Comparison of ENCODE assay signal across 8 cellular contexts in genomic region chr12:54390668-54391551, GRCh38.
DNase-seq lines count a peak whose midpoint lies in the region; ATAC-seq and TF ChIP-seq lines count a peak whose summit lies in the region.

No MANE protein-coding gene starts in this region.

- peak overlapping the region; percentile 87 for H3K27ac ChIP-seq in RWPE1

- DNase-seq in ELF-1 (ENCODE audit: low read depth, low spot score) (peak; percentile 84), RWPE1 (ENCODE audit: low spot score) (peak; percentile 86), hypothalamus (lab: John Stamatoyannopoulos, UW) (peak in 32 of 51 donors; percentile 6 to 71 (median 49)), cerebellar nuclear complex (lab: John Stamatoyannopoulos, UW) (no peak)
- DNase-seq in activated naive CD4-positive, alpha-beta T cell treated with anti-CD3 and anti-CD28 coated beads, Interleukin-2, amount 10 ng/mL, durations not matched to agents 7 days and 5 days, result peak; percentile 79
- peak; percentile 28 to 70 (median 44) for DNase-seq in stimulated activated CD4-positive, alpha-beta T cell treated with anti-CD3 and anti-CD28 coated beads, Interleukin-1b, Interleukin-23, amount 100 ng/mL, for 24 hours (ENCODE audit: low read depth in 4 of 4, low spot score in 1 of 4)

- CTCF ChIA-PET in RWPE1 (lab: Yijun Ruan, JAX), result interaction anchor here (0.6 to 2.1 kb wide), 5 partner anchors 21 to 146 kb away, joined by 3 to 7 read pairs (median 3); no protein-coding TSS in a partner anchor
- CTCF ChIA-PET in activated naive CD4-positive, alpha-beta T cell treated with anti-CD3 and anti-CD28 coated beads, Interleukin-2, amount 10 ng/mL, durations not matched to agents 7 days and 5 days (lab: Charles Lee), result interaction anchor here (1.1 to 4.0 kb wide), 4 partner anchors 10 to 47 kb away, joined by 5 to 26 read pairs (median 14); no protein-coding TSS in a partner anchor

- H3K4me3 Mint-ChIP-seq in activated naive CD4-positive, alpha-beta T cell treated with anti-CD3 and anti-CD28 coated beads, Interleukin-2, amount 10 ng/mL, durations not matched to agents 7 days and 5 days, result peak overlapping the region; percentile 68

- H3K9me3 Mint-ChIP-seq in activated naive CD4-positive, alpha-beta T cell treated with anti-CD3 and anti-CD28 coated beads, Interleukin-2, amount 10 ng/mL, durations not matched to agents 7 days and 5 days, result no peaks in the 10 kb centered on the region

- TF ChIP-seq CTCF in RWPE1 (conservative IDR thresholded peaks at IDR 0.05; ENCODE audit: low read depth), result no peak

- H3K36me3 Mint-ChIP-seq in activated naive CD4-positive, alpha-beta T cell treated with anti-CD3 and anti-CD28 coated beads, Interleukin-2, amount 10 ng/mL, durations not matched to agents 7 days and 5 days, result peaks cover 33% of the 10 kb centered on the region

- H3K27me3 Mint-ChIP-seq in activated naive CD4-positive, alpha-beta T cell treated with anti-CD3 and anti-CD28 coated beads, Interleukin-2, amount 10 ng/mL, durations not matched to agents 7 days and 5 days, result peaks cover 8% of the 10 kb centered on the region

- ATAC-seq in HG03175 (IDR thresholded peaks at IDR 0.05; ENCODE audit: unreplicated experiment) (peak; percentile 73), GM21423 (IDR thresholded peaks at IDR 0.05; ENCODE audit: unreplicated experiment) (no peak)

- no peak overlapping the region for H3K27ac Mint-ChIP-seq in activated naive CD4-positive, alpha-beta T cell treated with anti-CD3 and anti-CD28 coated beads, Interleukin-2, amount 10 ng/mL, durations not matched to agents 7 days and 5 days

- POLR2A ChIA-PET in RWPE1 (lab: Yijun Ruan, JAX; ENCODE audit: low non-redundant PET), result no interaction called here

- peaks cover 35% of the 10 kb centered on the region for H3K4me1 Mint-ChIP-seq in activated naive CD4-positive, alpha-beta T cell treated with anti-CD3 and anti-CD28 coated beads, Interleukin-2, amount 10 ng/mL, durations not matched to agents 7 days and 5 days

Comparison
In these comparisons a context has a peak if more than half of its experiments do, and no peak if none do; other contexts are left out.
1. DNase-seq: peak in ELF-1 (single experiment), RWPE1 (single experiment), activated naive CD4-positive, alpha-beta T cell treated with anti-CD3 and anti-CD28 coated beads, Interleukin-2, amount 10 ng/mL, durations not matched to agents 7 days and 5 days (single experiment), hypothalamus (32 of 51) and stimulated activated CD4-positive, alpha-beta T cell treated with anti-CD3 and anti-CD28 coated beads, Interleukin-1b, Interleukin-23, amount 100 ng/mL, for 24 hours (4 of 4); none in cerebellar nuclear complex (0 of 2).